ENCODE assay signal across 22 cellular contexts in the genomic region with DNA sequence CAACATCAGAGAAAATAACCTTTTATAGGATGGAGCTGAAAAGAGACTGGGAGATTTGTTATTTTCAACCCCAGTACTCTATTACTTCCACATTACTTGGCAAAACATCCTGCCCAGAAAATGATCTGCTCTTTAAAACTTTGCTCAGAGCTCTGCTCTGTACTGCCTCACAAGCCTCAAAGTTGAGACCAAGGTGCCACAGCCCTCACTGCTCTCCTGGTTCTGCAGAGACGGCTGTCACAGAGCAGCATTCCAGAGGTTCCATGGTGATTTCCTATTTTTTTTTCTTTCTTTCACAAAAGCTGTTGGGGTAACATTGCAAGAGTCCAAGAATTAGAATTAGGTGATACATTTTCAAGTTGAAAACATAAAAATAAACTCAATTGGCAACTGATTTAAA.
"Had no signal": no experiment of that assay in that cellular context is flagged by ENCODE, and none has a peak within 500 bp of the region (broad histone marks: within the 10 kb centered on the region; RNA-seq: fewer than 3 reads in every experiment).

No MANE protein-coding gene starts in this region.

- H3K27me3 ChIP-seq: esophagus muscularis mucosa, heart right ventricle, neutrophil, sigmoid colon, stomach, thyroid gland, vagina had no signal

- ATAC-seq: natural killer cell; stimulated activated effector memory CD8-positive, alpha-beta T cell treated with anti-CD3 and anti-CD28 coated beads, Interleukin-12 subunit alpha, Interleukin-12 subunit beta, amount 100 ng/mL, for 72 hours had no signal

- DNase-seq: effector memory CD4-positive, alpha-beta T cell; foreskin melanocyte; glutamatergic neuron; heart right ventricle; immature natural killer cell; mesenchymal stem cell; natural killer cell; right cardiac atrium; sigmoid colon; stimulated activated CD4-positive, alpha-beta T cell treated with anti-CD3 and anti-CD28 coated beads, Interleukin-2, amount 100 ng/mL, for 24 hours; stimulated activated CD4-positive, alpha-beta T cell treated with anti-CD3 and anti-CD28 coated beads, Interleukin-4, amount 100 ng/mL, for 24 hours; stimulated activated naive CD4-positive, alpha-beta T cell treated with Interleukin-2 at 50 U/mL for 16 hours; stomach; thyroid gland; trophoblast cell had no signal

- H3K36me3 Mint-ChIP-seq: natural killer cell; stimulated activated effector memory CD8-positive, alpha-beta T cell treated with anti-CD3 and anti-CD28 coated beads, Interleukin-12 subunit alpha, Interleukin-12 subunit beta, amount 100 ng/mL, for 72 hours had no signal

- H3K36me3 ChIP-seq: esophagus muscularis mucosa, heart right ventricle, neutrophil, prostate gland, sigmoid colon, stomach, thyroid gland, vagina had no signal

- H3K4me3 Mint-ChIP-seq: dendritic cell treated with granulocyte-macrophage colony-stimulating factor and Interleukin-4, amounts not matched to agents 40 ng/mL and 50 ng/mL, for 4 days; immature natural killer cell; natural killer cell; stimulated activated effector memory CD8-positive, alpha-beta T cell treated with anti-CD3 and anti-CD28 coated beads, Interleukin-12 subunit alpha, Interleukin-12 subunit beta, amount 100 ng/mL, for 72 hours had no signal

- H3K4me3 ChIP-seq: esophagus muscularis mucosa, heart right ventricle, prostate gland, sigmoid colon, stomach, thyroid gland, vagina had no signal

- H3K4me1 Mint-ChIP-seq: immature natural killer cell; natural killer cell; stimulated activated effector memory CD8-positive, alpha-beta T cell treated with anti-CD3 and anti-CD28 coated beads, Interleukin-12 subunit alpha, Interleukin-12 subunit beta, amount 100 ng/mL, for 72 hours had no signal

- H3K9me3 ChIP-seq: esophagus muscularis mucosa, heart right ventricle, neutrophil, prostate gland, sigmoid colon, stomach, thyroid gland, vagina had no signal

- H3K4me1 ChIP-seq: parathyroid adenoma, prostate gland, sigmoid colon, stomach, thyroid gland had no signal

- H2AFZ ChIP-seq: parathyroid adenoma had no signal

- H3K27ac Mint-ChIP-seq: dendritic cell treated with granulocyte-macrophage colony-stimulating factor and Interleukin-4, amounts not matched to agents 40 ng/mL and 50 ng/mL, for 4 days; immature natural killer cell; natural killer cell; stimulated activated effector memory CD8-positive, alpha-beta T cell treated with anti-CD3 and anti-CD28 coated beads, Interleukin-12 subunit alpha, Interleukin-12 subunit beta, amount 100 ng/mL, for 72 hours had no signal

- H3K9ac ChIP-seq: parathyroid adenoma had no signal

- H3K27ac ChIP-seq: heart right ventricle, neutrophil, parathyroid adenoma, prostate gland, sigmoid colon, stomach, thyroid gland, vagina had no signal

- H3K9me3 Mint-ChIP-seq: dendritic cell treated with granulocyte-macrophage colony-stimulating factor and Interleukin-4, amounts not matched to agents 40 ng/mL and 50 ng/mL, for 4 days; natural killer cell; stimulated activated effector memory CD8-positive, alpha-beta T cell treated with anti-CD3 and anti-CD28 coated beads, Interleukin-12 subunit alpha, Interleukin-12 subunit beta, amount 100 ng/mL, for 72 hours had no signal

- H3K27me3 Mint-ChIP-seq: dendritic cell treated with granulocyte-macrophage colony-stimulating factor and Interleukin-4, amounts not matched to agents 40 ng/mL and 50 ng/mL, for 4 days had no signal

- H3K79me2 ChIP-seq: parathyroid adenoma had no signal
